Comparison of ENCODE assay signal across 8 cellular contexts in the genomic region with DNA sequence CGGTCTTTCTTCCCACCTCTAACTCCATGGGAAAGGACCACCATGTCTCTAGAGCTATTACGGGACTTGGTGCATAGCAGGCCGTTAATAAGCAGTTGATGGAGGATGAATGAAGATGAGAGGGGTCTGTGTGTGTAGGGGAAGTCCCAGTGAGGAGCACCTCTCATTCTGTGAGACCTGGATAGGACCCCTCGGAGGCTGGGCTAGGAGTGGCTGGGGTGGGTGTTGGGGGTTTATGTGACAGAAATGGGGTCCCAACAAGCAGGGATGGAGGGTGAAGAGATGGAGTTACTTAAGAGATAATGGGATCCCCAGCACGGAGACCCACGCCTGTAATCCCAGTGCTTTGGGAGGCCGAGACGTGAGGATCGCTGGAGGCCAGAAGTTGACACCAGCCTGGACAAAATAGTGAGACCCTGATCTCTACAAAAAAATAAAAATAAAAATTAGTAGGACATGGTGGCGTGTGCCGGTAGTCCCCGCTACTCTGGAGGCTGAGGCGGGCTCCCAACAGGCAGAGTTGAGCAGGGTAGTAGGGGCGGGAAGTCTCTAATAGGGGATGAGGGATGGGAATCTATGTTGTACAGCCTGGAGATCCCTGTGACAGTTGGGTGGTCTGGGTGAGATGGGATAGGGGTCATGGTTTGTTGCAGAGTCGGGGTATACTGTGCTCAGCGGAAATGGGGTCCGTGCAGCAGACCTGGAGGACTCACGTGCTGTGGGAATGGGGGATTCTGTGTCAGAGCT. TPM values are rescaled to one million over a fixed set of nuclear protein-coding genes. Genes with fewer than 3 reads are reported as not detected.
DNase-seq lines count a peak whose midpoint lies in the region; ATAC-seq, FAIRE-seq and TF ChIP-seq lines count a peak whose summit lies in the region.

No MANE protein-coding gene starts in this region.

- intact Hi-C loops in activated naive CD4-positive, alpha-beta T cell treated with anti-CD3 and anti-CD28 coated beads for 36 hours (cut with micrococcal nuclease): loop anchor here (1.0 to 5.0 kb wide), 5 partner anchors 11 to 289 kb away; a partner anchor contains a TSS
- intact Hi-C loops in mammary epithelial cell (cut with micrococcal nuclease): loop anchor here (2.0 to 5.0 kb wide), 4 partner anchors 56 to 289 kb away; a partner anchor contains a TSS

- H3K79me2 ChIP-seq in mammary epithelial cell (ENCODE audit: insufficient read depth, low read length): no peaks in the 10 kb centered on the region

- peak overlapping the region; percentile 90 for H3K27ac Mint-ChIP-seq in activated naive CD4-positive, alpha-beta T cell treated with anti-CD3 and anti-CD28 coated beads for 36 hours

- no peak overlapping the region for H3K27ac ChIP-seq in mammary epithelial cell (ENCODE audit: insufficient read depth, low read depth, low read length)
- peak overlapping the region; percentile 79 for H3K27ac ChIP-seq in mesodermal cell (ENCODE audit: low read depth, low read length, severe bottlenecking)
- H3K27ac ChIP-seq in urinary bladder (ENCODE audit: low read depth): peak overlapping the region; percentile 73

- CTCF ChIA-PET in activated naive CD4-positive, alpha-beta T cell treated with anti-CD3 and anti-CD28 coated beads for 36 hours (lab: Charles Lee): interaction anchor here (1.1 to 1.8 kb wide), 4 partner anchors 8 to 241 kb away, joined by 3 to 4 read pairs (median 4); a partner anchor contains a TSS
- CTCF ChIA-PET in mammary epithelial cell (lab: Charles Lee; ENCODE audit: low non-redundant PET): no interaction called here

- no peaks in the 10 kb centered on the region for H3K27me3 Mint-ChIP-seq in activated naive CD4-positive, alpha-beta T cell treated with anti-CD3 and anti-CD28 coated beads for 36 hours (ENCODE audit: low read depth)

- dilution Hi-C loops in mammary epithelial cell (cut with HindIII; ENCODE audit: low sequenced_read_pairs): no loop called here

- in situ Hi-C loops in mammary epithelial cell (cut with MboI; ENCODE audit: low sequenced_read_pairs in 2 of 2): loop anchor here in 1 of 2 donors (25.0 kb wide), 1 partner anchor 94 kb away; no protein-coding TSS in a partner anchor

- H4K20me1 ChIP-seq in mammary epithelial cell (ENCODE audit: insufficient read depth, low read length): no peaks in the 10 kb centered on the region

- WGBS in mammary epithelial cell (ENCODE audit: low coverage, missing lambda C conversion rate): 88% methylated on average over 10 of the region's 18 CpGs
- 85 to 95% methylated on average over 9 to 17 of the region's 18 CpGs for WGBS in mesodermal cell (ENCODE audit: insufficient coverage in 2 of 2), 2 experiments
- 79% methylated on average over 18 of the region's 18 CpGs for WGBS in urinary bladder

- H3K4me1 ChIP-seq in mammary epithelial cell (ENCODE audit: insufficient read depth, low read length) (peaks cover 17% of the 10 kb centered on the region), mesodermal cell (ENCODE audit: control insufficient read depth, insufficient read depth, low read length, poor library complexity, severe bottlenecking) (peaks cover 9% of the 10 kb centered on the region), urinary bladder (ENCODE audit: insufficient read depth) (no peaks in the 10 kb centered on the region)

- TF ChIP-seq CTCF in mammary epithelial cell (conservative IDR thresholded peaks at IDR 0.05 in 1 of 2, IDR thresholded peaks at IDR 0.05 in 1 of 2; ENCODE audit: extremely low read depth in 1 of 2, insufficient read depth in 1 of 2, low read depth in 1 of 2, low read length in 2 of 2): no peak

- no peak for TF ChIP-seq POLR2A in GM12891 (IDR thresholded peaks at IDR 0.05; ENCODE audit: low read depth, low read length)

- H2AFZ ChIP-seq in mammary epithelial cell (ENCODE audit: low read depth, low read length): peak overlapping the region; percentile 97

- FAIRE-seq in GM12891 (lab: Jason Lieb, UNC): no peak

- no peaks in the 10 kb centered on the region for H3K36me3 ChIP-seq in mammary epithelial cell (ENCODE audit: insufficient read depth, low read length)
- H3K36me3 ChIP-seq in mesodermal cell (ENCODE audit: control insufficient read depth, insufficient read depth, low read length): no peaks in the 10 kb centered on the region
- no peaks in the 10 kb centered on the region for H3K36me3 ChIP-seq in urinary bladder (ENCODE audit: insufficient read depth)

- peaks cover 18% of the 10 kb centered on the region for H3K4me1 Mint-ChIP-seq in activated naive CD4-positive, alpha-beta T cell treated with anti-CD3 and anti-CD28 coated beads for 36 hours (ENCODE audit: low read depth)

- no peaks in the 10 kb centered on the region for H3K27me3 ChIP-seq in mammary epithelial cell (ENCODE audit: insufficient read depth, low read length)

- H3K4me2 ChIP-seq in mammary epithelial cell (ENCODE audit: insufficient read depth, low read depth, low read length): peak overlapping the region; percentile 97

- no TSS peak for BruUV-seq in mammary epithelial cell (replicated peaks; lab: Mats Ljungman, UMichigan)

- H3K36me3 Mint-ChIP-seq in activated naive CD4-positive, alpha-beta T cell treated with anti-CD3 and anti-CD28 coated beads for 36 hours (ENCODE audit: low read depth): peaks cover 5% of the 10 kb centered on the region

- no peak for ATAC-seq in HG03469 (IDR thresholded peaks at IDR 0.05; ENCODE audit: unreplicated experiment)

- peaks cover 1% of the 10 kb centered on the region for H3K9me3 Mint-ChIP-seq in activated naive CD4-positive, alpha-beta T cell treated with anti-CD3 and anti-CD28 coated beads for 36 hours

- no peak for DNase-seq in activated naive CD4-positive, alpha-beta T cell treated with anti-CD3 and anti-CD28 coated beads for 36 hours
- no peak for DNase-seq in activated naive CD4-positive, alpha-beta T cell treated with Interleukin-2 at 50 U/mL for 16 hours
- DNase-seq in mammary epithelial cell (no peak), GM12891 (ENCODE audit: insufficient read length, low spot score) (no peak), dermis blood vessel endothelial cell (no peak)

- H3K4me3 Mint-ChIP-seq in activated naive CD4-positive, alpha-beta T cell treated with anti-CD3 and anti-CD28 coated beads for 36 hours: peak overlapping the region; percentile 79

- no peak overlapping the region for H3K9ac ChIP-seq in mammary epithelial cell (ENCODE audit: insufficient read depth, low read length)

- H3K9me3 ChIP-seq in mammary epithelial cell (replicated peaks; ENCODE audit: insufficient read depth, low read length) (no peaks in the 10 kb centered on the region), mesodermal cell (ENCODE audit: control insufficient read depth, low read length) (peaks cover 8% of the 10 kb centered on the region)

- H3K4me3 ChIP-seq in mammary epithelial cell (replicated peaks in 1 of 3; ENCODE audit: insufficient read depth in 1 of 3, low read depth in 2 of 3, low read length in 3 of 3) (peak overlapping the region; percentile 31 to 64 (median 51)), mesodermal cell (ENCODE audit: extremely low read depth, insufficient read depth, low read length, poor library complexity, severe bottlenecking) (peak overlapping the region; percentile 31), urinary bladder (ENCODE audit: low read depth, low read length) (peak overlapping the region; percentile 56)

TF ChIP-seq in GM12891, 5 proteins besides CTCF, POLR2A, EP300 and RAD21:
- TF ChIP-seq TAF1 (IDR thresholded peaks at IDR 0.05; ENCODE audit: low read depth, low read length) (no peak), POLR2AphosphoS5 (IDR thresholded peaks at IDR 0.05; ENCODE audit: low read depth, low read length) (no peak), SPI1 (IDR thresholded peaks at IDR 0.05; ENCODE audit: low read depth, low read length) (no peak), POU2F2 (IDR thresholded peaks at IDR 0.05; ENCODE audit: low read depth, low read length) (no peak), PAX5 (IDR thresholded peaks at IDR 0.05; ENCODE audit: insufficient read depth, low read length, severe bottlenecking) (no peak)

RNA-seq across cellular contexts. Expression of a gene that starts 0.7 kb away (rescaled TPM):
- 1 to 10 TPM; 5.8 to 6.8 TPM for total RNA-seq in activated naive CD4-positive, alpha-beta T cell treated with anti-CD3 and anti-CD28 coated beads for 36 hours
- total RNA-seq in mammary epithelial cell: 1 to 10 TPM; 1.0 to 4.5 TPM
- polyA plus RNA-seq in mammary epithelial cell: 2.9 TPM
- 4.5 TPM for polyA minus RNA-seq in mammary epithelial cell
- 4.3 TPM for polyA plus RNA-seq in mesodermal cell (2013, experiment 1 of 2)
- 3.3 TPM for polyA plus RNA-seq in mesodermal cell (2013, experiment 2 of 2)
- total RNA-seq in urinary bladder: 1.4 TPM
- polyA plus RNA-seq in urinary bladder: 3.1 TPM
- 2.3 TPM for polyA plus RNA-seq in GM12891 (2012; ENCODE audit: low read depth, missing spikeins)
- 1.9 and 2.4 TPM in 2 replicates for total RNA-seq in dermis blood vessel endothelial cell

RNA-seq across cellular contexts. Expression of a gene that starts 11.0 kb away (rescaled TPM):
- total RNA-seq in activated naive CD4-positive, alpha-beta T cell treated with anti-CD3 and anti-CD28 coated beads for 36 hours: 10 to 100 TPM in 1 of 2 experiments, 1 to 10 TPM in 1; 9.5 to 10.3 TPM
- 10 to 100 TPM in 1 of 2 donors, 1 to 10 TPM in 1; 8.0 to 11.3 TPM for total RNA-seq in mammary epithelial cell
- polyA plus RNA-seq in mammary epithelial cell: 6.5 TPM
- polyA minus RNA-seq in mammary epithelial cell: 2.6 TPM
- polyA plus RNA-seq in mesodermal cell (2013, experiment 1 of 2): 2.0 TPM
- polyA plus RNA-seq in mesodermal cell (2013, experiment 2 of 2): 2.1 TPM
- 12.2 TPM for total RNA-seq in urinary bladder
- 12.0 TPM for polyA plus RNA-seq in urinary bladder
- polyA plus RNA-seq in GM12891 (2012; ENCODE audit: low read depth, missing spikeins): 6.0 TPM
- total RNA-seq in dermis blood vessel endothelial cell: 4.3 and 5.0 TPM in 2 replicates

RNA-seq across cellular contexts. Expression of a gene that starts 44.9 kb away (rescaled TPM):
- 10 to 100 TPM; 69.3 to 70.0 TPM for total RNA-seq in activated naive CD4-positive, alpha-beta T cell treated with anti-CD3 and anti-CD28 coated beads for 36 hours
- 10 to 100 TPM in 1 of 2 donors, 1 to 10 TPM in 1; 1.8 to 12.7 TPM for total RNA-seq in mammary epithelial cell
- 10.3 TPM for polyA plus RNA-seq in mammary epithelial cell
- polyA minus RNA-seq in mammary epithelial cell: 10.7 TPM
- 10.5 TPM for polyA plus RNA-seq in mesodermal cell (2013, experiment 1 of 2)
- 11.0 TPM for polyA plus RNA-seq in mesodermal cell (2013, experiment 2 of 2)
- 6.6 TPM for total RNA-seq in urinary bladder
- 3.5 TPM for polyA plus RNA-seq in urinary bladder
- polyA plus RNA-seq in GM12891 (2012; ENCODE audit: low read depth, missing spikeins): 20.6 TPM
- total RNA-seq in dermis blood vessel endothelial cell: 11.2 and 16.1 TPM in 2 replicates

RNA-seq across cellular contexts. Expression of a gene that starts 56.9 kb away (rescaled TPM):
- total RNA-seq in activated naive CD4-positive, alpha-beta T cell treated with anti-CD3 and anti-CD28 coated beads for 36 hours: 10 to 100 TPM; 12.7 to 14.3 TPM
- total RNA-seq in mammary epithelial cell: 10 to 100 TPM; 14.6 to 14.7 TPM
- 5.4 TPM for polyA plus RNA-seq in mammary epithelial cell
- polyA minus RNA-seq in mammary epithelial cell: 2.9 TPM
- 29.1 TPM for polyA plus RNA-seq in mesodermal cell (2013, experiment 1 of 2)
- polyA plus RNA-seq in mesodermal cell (2013, experiment 2 of 2): 27.1 TPM
- total RNA-seq in urinary bladder: 18.6 TPM
- 33.4 TPM for polyA plus RNA-seq in urinary bladder
- polyA plus RNA-seq in GM12891 (2012; ENCODE audit: low read depth, missing spikeins): 6.2 TPM
- total RNA-seq in dermis blood vessel endothelial cell: 10.2 and 12.4 TPM in 2 replicates
